Comparison of ENCODE assay signal across 10 cellular contexts in genomic region chrX:29662101-29662500, GRCh38.
DNase-seq lines count a peak whose midpoint lies in the region; ATAC-seq and TF ChIP-seq lines count a peak whose summit lies in the region.
"Had no signal": no experiment of that assay in that cellular context is flagged by ENCODE, and none has a peak within 500 bp of the region (broad histone marks: within the 10 kb centered on the region; RNA-seq: fewer than 3 reads in every experiment).

No MANE protein-coding gene starts in this region.

- no peaks in the 10 kb centered on the region for H3K9me3 Mint-ChIP-seq in chondrocyte (ENCODE audit: low read depth)

- H3K4me3 ChIP-seq in MG63 = no peak overlapping the region
- no peak overlapping the region for H3K4me3 ChIP-seq in mesodermal cell (ENCODE audit: extremely low read depth, insufficient read depth, low read length, poor library complexity, severe bottlenecking)

- H3K27me3 ChIP-seq in MG63 = no peaks in the 10 kb centered on the region

- H3K36me3 Mint-ChIP-seq in chondrocyte (ENCODE audit: low read depth) = no peaks in the 10 kb centered on the region

- H3K36me3 ChIP-seq in MG63 = no peaks in the 10 kb centered on the region
- H3K36me3 ChIP-seq in mesodermal cell (ENCODE audit: control insufficient read depth, insufficient read depth, low read length) = no peaks in the 10 kb centered on the region

- peaks cover 2% of the 10 kb centered on the region for H3K4me1 ChIP-seq in mesodermal cell (ENCODE audit: control insufficient read depth, insufficient read depth, low read length, poor library complexity, severe bottlenecking)

- H3K9me3 ChIP-seq in MG63 = peaks cover 2% of the 10 kb centered on the region; the same call in 1 of the 2 replicates
- H3K9me3 ChIP-seq in mesodermal cell (ENCODE audit: control insufficient read depth, low read length) = no peaks in the 10 kb centered on the region

- peak overlapping the region; percentile 81 for H3K27ac Mint-ChIP-seq in chondrocyte (ENCODE audit: unreplicated experiment)
- H3K27ac Mint-ChIP-seq: activated CD8-positive, alpha-beta T cell treated with anti-CD3 and anti-CD28 coated beads, Interleukin-2, amount 10 ng/mL, durations not matched to agents 7 days and 5 days had no signal

- peaks cover 51% of the 10 kb centered on the region for H3K4me1 Mint-ChIP-seq in chondrocyte (ENCODE audit: low read depth)

- no peak for TF ChIP-seq CTCF in chondrocyte (IDR thresholded peaks at IDR 0.05)

- peak overlapping the region; percentile 91 for H3K27ac ChIP-seq in mesodermal cell (ENCODE audit: low read depth, low read length, severe bottlenecking)

- DNase-seq in ELR (ENCODE audit: low read depth) (peak; percentile 65), MG63 (peak; percentile 46), chondrocyte (ENCODE audit: low spot score) (no peak), DMS79 (lab: John Stamatoyannopoulos, UW) (no peak), DMS 273 (lab: John Stamatoyannopoulos, UW; ENCODE audit: unreplicated experiment) (no peak)
- DNase-seq: activated CD8-positive, alpha-beta T cell treated with anti-CD3 and anti-CD28 coated beads, Interleukin-2, amount 10 ng/mL, durations not matched to agents 7 days and 5 days; NCI-H1048 had no signal

- H3K4me3 Mint-ChIP-seq in chondrocyte (ENCODE audit: unreplicated experiment) = no peak overlapping the region
- H3K4me3 Mint-ChIP-seq: activated CD8-positive, alpha-beta T cell treated with anti-CD3 and anti-CD28 coated beads, Interleukin-2, amount 10 ng/mL, durations not matched to agents 7 days and 5 days had no signal

- no peaks in the 10 kb centered on the region for H3K27me3 Mint-ChIP-seq in chondrocyte (ENCODE audit: low read depth)

- no peak for ATAC-seq in GM21825 (IDR thresholded peaks at IDR 0.05; ENCODE audit: unreplicated experiment)
- no peak for ATAC-seq in GM19035 (IDR thresholded peaks at IDR 0.05; ENCODE audit: unreplicated experiment)
- ATAC-seq: activated CD8-positive, alpha-beta T cell treated with anti-CD3 and anti-CD28 coated beads, Interleukin-2, amount 10 ng/mL, durations not matched to agents 7 days and 5 days had no signal

Comparison
In these comparisons a context has a peak if more than half of its experiments do, and no peak if none do; other contexts are left out.
1. DNase-seq: peak in ELR (single experiment) and MG63 (single experiment); none in chondrocyte (single experiment), DMS79 (single experiment) and DMS 273 (single experiment).